In the genomic region with DNA sequence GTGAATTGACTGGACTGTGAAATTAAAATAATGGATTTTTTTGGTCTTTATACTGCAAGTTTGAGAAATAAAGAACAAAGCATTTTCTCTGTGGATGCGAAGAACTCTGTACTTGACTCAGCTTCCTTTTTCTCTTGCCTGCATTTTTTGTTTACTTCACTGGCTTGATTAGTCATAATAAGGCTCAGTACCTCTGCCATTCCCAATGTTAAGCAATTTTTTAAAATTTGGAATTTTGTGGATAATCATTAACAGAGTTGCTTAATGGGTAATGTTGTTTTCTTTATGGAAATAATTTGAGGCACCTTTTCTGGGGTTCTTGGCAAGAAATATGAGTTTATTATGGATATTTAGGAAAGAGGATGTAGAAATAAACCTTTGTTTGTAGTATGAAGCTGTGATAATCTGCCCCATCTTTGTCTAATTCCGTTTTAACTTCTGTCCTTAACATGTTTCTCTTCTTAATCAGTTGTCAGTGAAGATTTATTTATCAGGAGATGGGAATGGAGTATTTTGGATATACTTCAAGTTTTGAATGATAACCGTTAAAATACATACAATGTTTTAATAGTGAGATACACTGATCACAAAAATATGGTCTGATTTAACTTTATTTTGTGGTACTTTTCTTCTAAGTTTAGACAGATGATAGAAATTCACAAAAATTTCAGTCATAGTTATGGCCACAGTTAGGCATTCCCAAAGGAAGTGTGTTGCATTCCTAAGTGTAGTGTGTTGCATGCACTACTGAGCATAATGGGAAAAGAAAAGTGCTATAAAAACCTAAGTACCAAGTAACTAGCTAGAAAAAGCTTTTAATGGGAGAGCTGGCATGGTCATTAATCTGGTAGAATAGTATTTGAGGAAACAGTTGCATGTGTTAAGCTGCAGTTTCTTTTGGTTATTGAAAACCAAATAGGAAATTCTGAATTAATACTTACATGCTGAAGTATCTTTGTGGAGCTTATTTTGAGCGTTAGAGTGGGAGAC, we compare ENCODE assay signal across 9 cellular contexts. TPM values are rescaled to one million over a fixed set of nuclear protein-coding genes. Genes with fewer than 3 reads are reported as not detected.
DNase-seq lines count a peak whose midpoint lies in the region; FAIRE-seq and TF ChIP-seq lines count a peak whose summit lies in the region.
"Had no signal": no experiment of that assay in that cellular context is flagged by ENCODE, and none has a peak within 500 bp of the region (broad histone marks: within the 10 kb centered on the region; RNA-seq: fewer than 3 reads in every experiment).

No MANE protein-coding gene starts in this region.

- peak overlapping the region; percentile 41 for H3K27ac Mint-ChIP-seq in activated CD4-positive, alpha-beta memory T cell treated with anti-CD3 and anti-CD28 coated beads, Interleukin-2, amount 10 ng/mL, durations not matched to agents 7 days and 5 days

- peaks cover 61% of the 10 kb centered on the region for H3K4me1 Mint-ChIP-seq in activated CD4-positive, alpha-beta memory T cell treated with anti-CD3 and anti-CD28 coated beads, Interleukin-2, amount 10 ng/mL, durations not matched to agents 7 days and 5 days

- H3K36me3 Mint-ChIP-seq in activated CD4-positive, alpha-beta memory T cell treated with anti-CD3 and anti-CD28 coated beads, Interleukin-2, amount 10 ng/mL, durations not matched to agents 7 days and 5 days (ENCODE audit: low read depth) = peaks cover 13% of the 10 kb centered on the region

- CTCF ChIA-PET in A673 (lab: Charles Lee) = interaction anchor here (0.6 kb wide), 1 partner anchor 338 kb away, joined by 3 read pairs; no protein-coding TSS in a partner anchor
- CTCF ChIA-PET in activated CD4-positive, alpha-beta memory T cell treated with anti-CD3 and anti-CD28 coated beads, Interleukin-2, amount 10 ng/mL, durations not matched to agents 7 days and 5 days (lab: Charles Lee) = interaction anchor here (0.6 to 2.5 kb wide), 12 partner anchors 12 to 318 kb away, joined by 3 to 11 read pairs (median 4); a partner anchor contains a TSS
- CTCF ChIA-PET in OCI-LY7 (lab: Charles Lee; ENCODE audit: unreplicated experiment) = no interaction called here

- H3K9me2 ChIP-seq in OCI-LY7 (ENCODE audit: insufficient read depth, low read length) = no peaks in the 10 kb centered on the region

- DNase-seq in A673 (ENCODE audit: low spot score) (peak; percentile 72), GM12891 (ENCODE audit: insufficient read length, low spot score) (no peak), iris pigment epithelial cell (ENCODE audit: low read depth) (peak; percentile 65), NCI-H2029 treated with DMSO at 0.1 percent for 48 hours (lab: John Stamatoyannopoulos, UW) (no peak), OCI-LY7 (ENCODE audit: low spot score) (no peak), hypothalamus (lab: John Stamatoyannopoulos, UW) (no peak), NCI-H2227 (lab: John Stamatoyannopoulos, UW; ENCODE audit: unreplicated experiment) (no peak)
- DNase-seq in activated CD4-positive, alpha-beta memory T cell treated with anti-CD3 and anti-CD28 coated beads, Interleukin-2, amount 10 ng/mL, durations not matched to agents 7 days and 5 days = no peak
- DNase-seq: transverse colon had no signal

- no peaks in the 10 kb centered on the region for H3K36me3 ChIP-seq in A673 (ENCODE audit: insufficient read depth, low read length, poor library complexity, severe bottlenecking)
- H3K36me3 ChIP-seq in OCI-LY7 (ENCODE audit: insufficient read depth, low read length) = peaks cover 13% of the 10 kb centered on the region
- H3K36me3 ChIP-seq: transverse colon had no signal

- H3K4me3 Mint-ChIP-seq in activated CD4-positive, alpha-beta memory T cell treated with anti-CD3 and anti-CD28 coated beads, Interleukin-2, amount 10 ng/mL, durations not matched to agents 7 days and 5 days = peak overlapping the region; percentile 65

- no peaks in the 10 kb centered on the region for H3K27me3 Mint-ChIP-seq in activated CD4-positive, alpha-beta memory T cell treated with anti-CD3 and anti-CD28 coated beads, Interleukin-2, amount 10 ng/mL, durations not matched to agents 7 days and 5 days

- no peaks in the 10 kb centered on the region for H3K9me3 Mint-ChIP-seq in activated CD4-positive, alpha-beta memory T cell treated with anti-CD3 and anti-CD28 coated beads, Interleukin-2, amount 10 ng/mL, durations not matched to agents 7 days and 5 days

- intact Hi-C loops in A673 (cut with micrococcal nuclease; ENCODE audit: unreplicated experiment) (no loop called here), OCI-LY7 (cut with micrococcal nuclease; ENCODE audit: unreplicated experiment) (no loop called here)

- no peak for TF ChIP-seq POLR2A in GM12891 (IDR thresholded peaks at IDR 0.05; ENCODE audit: low read depth, low read length)

- BruUV-seq in A673 (replicated peaks; lab: Mats Ljungman, UMichigan) (no TSS peak), OCI-LY7 (replicated peaks; lab: Mats Ljungman, UMichigan) (no TSS peak)

- no peak overlapping the region; the same call in 1 of the 2 replicates for H3K4me2 ChIP-seq in OCI-LY7 (ENCODE audit: low read length)

- H4K20me1 ChIP-seq in OCI-LY7 (ENCODE audit: insufficient read depth, low read length) = peaks cover 30% of the 10 kb centered on the region

- H3K9me3 ChIP-seq in A673 (ENCODE audit: low read depth, low read length, poor library complexity, severe bottlenecking) (no peaks in the 10 kb centered on the region), OCI-LY7 (ENCODE audit: low read length) (no peaks in the 10 kb centered on the region)
- H3K9me3 ChIP-seq: transverse colon had no signal

- peak overlapping the region; percentile 53 for H3K27ac ChIP-seq in A673 (ENCODE audit: low read depth, low read length, poor library complexity, severe bottlenecking)
- no peak overlapping the region for H3K27ac ChIP-seq in OCI-LY7 (ENCODE audit: low read depth, low read length, poor library complexity, severe bottlenecking)
- H3K27ac ChIP-seq: transverse colon had no signal

- TF ChIP-seq CTCF in A673 (conservative IDR thresholded peaks at IDR 0.05; ENCODE audit: low read depth, low read length) (no peak), OCI-LY7 (conservative IDR thresholded peaks at IDR 0.05; ENCODE audit: low read length) (no peak)

- H3K4me3 ChIP-seq in A673 (ENCODE audit: low read depth, low read length, poor library complexity, severe bottlenecking) = peak overlapping the region; percentile 4
- no peak overlapping the region for H3K4me3 ChIP-seq in OCI-LY7 (ENCODE audit: low read depth, low read length, poor library complexity, severe bottlenecking)
- H3K4me3 ChIP-seq: transverse colon had no signal

- no peak overlapping the region for H2AFZ ChIP-seq in OCI-LY7 (ENCODE audit: low read length)

- H3K79me2 ChIP-seq in OCI-LY7 (ENCODE audit: insufficient read depth, low read depth, low read length) = peaks cover 88% of the 10 kb centered on the region

- H3K27me3 ChIP-seq in A673 (replicated peaks; ENCODE audit: insufficient read depth, low read depth, low read length, poor library complexity) = no peaks in the 10 kb centered on the region
- H3K27me3 ChIP-seq: transverse colon had no signal

- H3K4me1 ChIP-seq in A673 (ENCODE audit: insufficient read depth, low read length, poor library complexity, severe bottlenecking) (peaks cover 34% of the 10 kb centered on the region), OCI-LY7 (ENCODE audit: insufficient read depth, low read length, poor library complexity, severe bottlenecking) (peaks cover 6% of the 10 kb centered on the region)

- no peak for FAIRE-seq in GM12891 (lab: Jason Lieb, UNC)

- POLR2A ChIA-PET in A673 (lab: Charles Lee; ENCODE audit: low non-redundant PET) (no interaction called here), OCI-LY7 (lab: Charles Lee) (interaction anchor here (0.6 to 2.3 kb wide), 8 partner anchors 8 to 120 kb away, joined by 3 to 8 read pairs (median 4); no protein-coding TSS in a partner anchor)
- POLR2A ChIA-PET in activated CD4-positive, alpha-beta memory T cell treated with anti-CD3 and anti-CD28 coated beads, Interleukin-2, amount 10 ng/mL, durations not matched to agents 7 days and 5 days (lab: Charles Lee) = interaction anchor here (0.7 to 2.8 kb wide), 8 partner anchors 11 to 212 kb away, joined by 3 to 18 read pairs (median 4); no protein-coding TSS in a partner anchor

TF ChIP-seq in GM12891, 5 proteins besides CTCF, POLR2A, EP300 and RAD21:
- TF ChIP-seq PAX5 (IDR thresholded peaks at IDR 0.05; ENCODE audit: insufficient read depth, low read length, severe bottlenecking) = no peak
- peak; percentile 49 for TF ChIP-seq SPI1 (IDR thresholded peaks at IDR 0.05; ENCODE audit: low read depth, low read length)

RNA-seq across cellular contexts. Expression of a gene that starts 27.7 kb away (rescaled TPM):
- total RNA-seq in A673 (2021) (155 and 161 TPM in 2 replicates), OCI-LY7 (2022) (131 and 135 TPM in 2 replicates)
- 73.0 TPM for polyA plus RNA-seq in GM12891 (2012; ENCODE audit: low read depth, missing spikeins)
- total RNA-seq in activated CD4-positive, alpha-beta memory T cell treated with anti-CD3 and anti-CD28 coated beads, Interleukin-2, amount 10 ng/mL, durations not matched to agents 7 days and 5 days = 100 to 1,000 TPM; 154 to 180 TPM
- 66.4 and 84.1 TPM in 2 replicates for total RNA-seq in OCI-LY7 (2014; rRNA removed; shearing (Covaris generic))

Comparison
In these comparisons a context has a peak if more than half of its experiments do, and no peak if none do; other contexts are left out.
1. DNase-seq: peak in A673 (single experiment) and iris pigment epithelial cell (single experiment); none in GM12891 (single experiment), activated CD4-positive, alpha-beta memory T cell treated with anti-CD3 and anti-CD28 coated beads, Interleukin-2, amount 10 ng/mL, durations not matched to agents 7 days and 5 days (single experiment), NCI-H2029 treated with DMSO at 0.1 percent for 48 hours (single experiment), OCI-LY7 (single experiment), hypothalamus (0 of 51) and NCI-H2227 (single experiment).